In the genomic region with DNA sequence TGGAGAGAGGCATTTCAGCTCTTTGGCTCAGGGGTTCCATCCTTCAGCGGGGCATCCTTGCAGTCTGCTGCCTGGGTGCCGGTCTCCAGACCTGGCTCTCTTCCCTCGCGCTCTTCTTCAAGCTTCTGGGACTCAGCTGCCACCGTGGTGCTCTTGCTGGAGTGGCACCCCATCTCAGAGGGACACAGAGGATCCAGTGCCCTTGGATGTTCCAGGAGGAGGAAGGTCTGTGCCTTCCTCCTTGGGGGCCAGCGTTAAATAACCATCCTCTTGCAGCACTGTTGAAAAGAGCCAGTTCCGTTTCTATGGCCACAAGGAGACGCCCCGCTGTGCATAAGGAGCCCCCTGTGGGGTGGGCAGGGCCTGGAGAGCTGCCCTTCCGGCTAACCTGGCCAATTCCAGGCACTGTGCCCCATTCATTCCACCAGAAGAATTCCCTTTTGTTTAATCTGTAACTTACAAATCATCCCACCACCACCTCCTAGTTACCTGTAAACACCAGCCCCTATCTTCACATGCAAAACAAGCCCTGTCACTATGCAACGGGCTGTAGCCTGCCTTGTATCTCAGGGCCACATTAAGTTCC, we compare ENCODE assay signal across 9 cellular contexts. TPM values are rescaled to one million over a fixed set of nuclear protein-coding genes. Genes with fewer than 3 reads are reported as not detected.
A peak's percentile ranks its signal among the peaks of the same experiment; 100 is the strongest.
DNase-seq lines count a peak whose midpoint lies in the region; ATAC-seq, FAIRE-seq and TF ChIP-seq lines count a peak whose summit lies in the region.
"Had no signal": no experiment of that assay in that cellular context is flagged by ENCODE, and none has a peak within 500 bp of the region (broad histone marks: within the 10 kb centered on the region; RNA-seq: fewer than 3 reads in every experiment).

No MANE protein-coding gene starts in this region.

- TF ChIP-seq POLR2A in H54 (IDR thresholded peaks at IDR 0.05; ENCODE audit: low read depth, low read length) = no peak

- no peak for ATAC-seq in activated CD8-positive, alpha-beta memory T cell treated with anti-CD3 and anti-CD28 coated beads, Interleukin-2, amount 10 ng/mL, durations not matched to agents 7 days and 5 days

- TF ChIP-seq CTCF in Calu3 (IDR thresholded peaks at IDR 0.05; ENCODE audit: unreplicated experiment) (peak; percentile 15), VCaP (conservative IDR thresholded peaks at IDR 0.05) (no peak), left ventricle myocardium inferior (IDR thresholded peaks at IDR 0.05; ENCODE audit: borderline replicate concordance) (no peak)

- peak overlapping the region; percentile 69 for H3K4me3 Mint-ChIP-seq in Calu3 (ENCODE audit: low read depth, unreplicated experiment)
- H3K4me3 Mint-ChIP-seq in activated CD8-positive, alpha-beta memory T cell treated with anti-CD3 and anti-CD28 coated beads, Interleukin-2, amount 10 ng/mL, durations not matched to agents 7 days and 5 days = no peak overlapping the region
- no peak overlapping the region for H3K4me3 Mint-ChIP-seq in activated T-cell treated with anti-CD3 and anti-CD28 coated beads, Interleukin-2, amount 50 U/mL, for 24 hours

- no TSS peak for BruUV-seq in Calu3 (replicated peaks; lab: Mats Ljungman, UMichigan)

- no peak for FAIRE-seq in H54 (lab: Jason Lieb, UNC)
- FAIRE-seq: colon had no signal

- no peak overlapping the region for H2BK15ac ChIP-seq in neuronal stem cell (ENCODE audit: low read length)

- H3K27me3 Mint-ChIP-seq in Calu3 (ENCODE audit: unreplicated experiment) = no peaks in the 10 kb centered on the region
- H3K27me3 Mint-ChIP-seq in activated CD8-positive, alpha-beta memory T cell treated with anti-CD3 and anti-CD28 coated beads, Interleukin-2, amount 10 ng/mL, durations not matched to agents 7 days and 5 days = peaks cover 17% of the 10 kb centered on the region
- peaks cover 19% of the 10 kb centered on the region for H3K27me3 Mint-ChIP-seq in activated T-cell treated with anti-CD3 and anti-CD28 coated beads, Interleukin-2, amount 50 U/mL, for 24 hours

- H3K27ac Mint-ChIP-seq in Calu3 (ENCODE audit: unreplicated experiment) = peak overlapping the region; percentile 2
- H3K27ac Mint-ChIP-seq in activated CD8-positive, alpha-beta memory T cell treated with anti-CD3 and anti-CD28 coated beads, Interleukin-2, amount 10 ng/mL, durations not matched to agents 7 days and 5 days = no peak overlapping the region
- no peak overlapping the region for H3K27ac Mint-ChIP-seq in activated T-cell treated with anti-CD3 and anti-CD28 coated beads, Interleukin-2, amount 50 U/mL, for 24 hours

- H2AK5ac ChIP-seq in neuronal stem cell (ENCODE audit: low read depth, low read length) = peak overlapping the region; percentile 61

- peak overlapping the region; percentile 54 for H3K4me3 ChIP-seq in left ventricle myocardium inferior
- peak overlapping the region; percentile 29 to 35 for H3K4me3 ChIP-seq in neuronal stem cell (ENCODE audit: low read length in 2 of 2)

- H2BK12ac ChIP-seq in neuronal stem cell (ENCODE audit: low read length) = peak overlapping the region; percentile 64

- H3K4me1 Mint-ChIP-seq in Calu3 (ENCODE audit: low read depth, unreplicated experiment) = peaks cover 60% of the 10 kb centered on the region
- no peaks in the 10 kb centered on the region for H3K4me1 Mint-ChIP-seq in activated CD8-positive, alpha-beta memory T cell treated with anti-CD3 and anti-CD28 coated beads, Interleukin-2, amount 10 ng/mL, durations not matched to agents 7 days and 5 days
- H3K4me1 Mint-ChIP-seq in activated T-cell treated with anti-CD3 and anti-CD28 coated beads, Interleukin-2, amount 50 U/mL, for 24 hours (ENCODE audit: low read depth) = no peaks in the 10 kb centered on the region

- CTCF ChIA-PET in Calu3 (lab: Charles Lee) = interaction anchor here (0.7 to 2.2 kb wide), 4 partner anchors 11 to 239 kb away, joined by 3 to 9 read pairs (median 4); partner anchors contain the start of gene CHD9
- CTCF ChIA-PET in activated CD8-positive, alpha-beta memory T cell treated with anti-CD3 and anti-CD28 coated beads, Interleukin-2, amount 10 ng/mL, durations not matched to agents 7 days and 5 days (lab: Charles Lee) = interaction anchor here (1.2 to 1.3 kb wide), 2 partner anchors 11 to 22 kb away, joined by 3 to 5 read pairs; partner anchors contain the start of gene CHD9

- H3K9ac ChIP-seq in neuronal stem cell (ENCODE audit: low read depth, low read length, poor library complexity) = peak overlapping the region; percentile 65

- peak overlapping the region; percentile 89 for H3K18ac ChIP-seq in neuronal stem cell (ENCODE audit: low read length)

- no peak overlapping the region for H3K4ac ChIP-seq in neuronal stem cell (ENCODE audit: low read length)

- H3K79me1 ChIP-seq in neuronal stem cell (ENCODE audit: low read depth, low read length) = no peaks in the 10 kb centered on the region

- no peak overlapping the region for H3K14ac ChIP-seq in neuronal stem cell (ENCODE audit: low read length)

- H2AFZ ChIP-seq in neuronal stem cell (ENCODE audit: low read length) = peak overlapping the region; percentile 77

- H3K4me1 ChIP-seq in left ventricle myocardium inferior (peaks cover 41% of the 10 kb centered on the region), neuronal stem cell (ENCODE audit: control insufficient read depth in 2 of 2, insufficient read depth in 1 of 2, low read depth in 1 of 2, low read length in 2 of 2) (peaks cover 24 to 30% of the 10 kb centered on the region in 2 donors)

- no peak overlapping the region for H4K8ac ChIP-seq in neuronal stem cell (ENCODE audit: low read depth, low read length)

- H3K4me2 ChIP-seq in neuronal stem cell (ENCODE audit: insufficient read depth, low read length, poor library complexity, severe bottlenecking) = peak overlapping the region; percentile 80

- peaks cover 4% of the 10 kb centered on the region for H3K9me3 Mint-ChIP-seq in Calu3 (ENCODE audit: low read depth, unreplicated experiment)
- no peaks in the 10 kb centered on the region for H3K9me3 Mint-ChIP-seq in activated CD8-positive, alpha-beta memory T cell treated with anti-CD3 and anti-CD28 coated beads, Interleukin-2, amount 10 ng/mL, durations not matched to agents 7 days and 5 days (ENCODE audit: low read depth)
- H3K9me3 Mint-ChIP-seq in activated T-cell treated with anti-CD3 and anti-CD28 coated beads, Interleukin-2, amount 50 U/mL, for 24 hours = no peaks in the 10 kb centered on the region

- DNase-seq in Calu3 = peak; percentile 82
- DNase-seq in left ventricle myocardium inferior = no peak
- DNase-seq in neuronal stem cell (ENCODE audit: low spot score) = peak; percentile 56
- no peak for DNase-seq in activated CD8-positive, alpha-beta memory T cell treated with anti-CD3 and anti-CD28 coated beads, Interleukin-2, amount 10 ng/mL, durations not matched to agents 7 days and 5 days
- no peak for DNase-seq in H54 (ENCODE audit: insufficient read length, low spot score)
- no peak for DNase-seq in activated T-cell treated with anti-CD3 and anti-CD28 coated beads, Interleukin-2, amount 50 U/mL, for 24 hours
- DNase-seq in H4 (ENCODE audit: low spot score) = no peak

- H3K27ac ChIP-seq in VCaP = peak overlapping the region; percentile 72; the same call in 1 of the 2 replicates
- peak overlapping the region; percentile 91 for H3K27ac ChIP-seq in left ventricle myocardium inferior (replicated peaks)
- peak overlapping the region; percentile 42 for H3K27ac ChIP-seq in neuronal stem cell (replicated peaks; ENCODE audit: low read length)

- peak overlapping the region; percentile 45 for H2BK5ac ChIP-seq in neuronal stem cell (ENCODE audit: low read length)

- no CpG with 5 or more reads among the region's 11 CpGs for WGBS in neuronal stem cell (ENCODE audit: extremely low coverage in 2 of 2, insufficient read length in 2 of 2, insufficient replicate concordance in 1 of 2), 2 donors

- H3K9me3 ChIP-seq in left ventricle myocardium inferior (replicated peaks) (no peaks in the 10 kb centered on the region), neuronal stem cell (replicated peaks in 1 of 2; ENCODE audit: control insufficient read depth in 2 of 2, insufficient read depth in 1 of 2, low read depth in 1 of 2, low read length in 2 of 2) (peaks cover 0 to 2% of the 10 kb centered on the region in 2 donors)

- intact Hi-C loops in Calu3 (cut with micrococcal nuclease; ENCODE audit: unreplicated experiment) = no loop called here
- intact Hi-C loops in left ventricle myocardium inferior (cut with micrococcal nuclease) = no loop called here

- H4K91ac ChIP-seq in neuronal stem cell (ENCODE audit: low read depth, low read length, poor library complexity) = no peak overlapping the region

- no peak overlapping the region for H3K23ac ChIP-seq in neuronal stem cell (ENCODE audit: low read depth, low read length, poor library complexity)

- H2BK120ac ChIP-seq in neuronal stem cell (ENCODE audit: low read depth, low read length) = no peak overlapping the region

- H3K36me3 Mint-ChIP-seq in Calu3 (ENCODE audit: insufficient read depth, unreplicated experiment) = peaks cover 10% of the 10 kb centered on the region
- no peaks in the 10 kb centered on the region for H3K36me3 Mint-ChIP-seq in activated CD8-positive, alpha-beta memory T cell treated with anti-CD3 and anti-CD28 coated beads, Interleukin-2, amount 10 ng/mL, durations not matched to agents 7 days and 5 days
- H3K36me3 Mint-ChIP-seq in activated T-cell treated with anti-CD3 and anti-CD28 coated beads, Interleukin-2, amount 50 U/mL, for 24 hours (ENCODE audit: low read depth) = no peaks in the 10 kb centered on the region

- H3K27me3 ChIP-seq in left ventricle myocardium inferior (ENCODE audit: low read depth) = peaks cover 32% of the 10 kb centered on the region
- no peaks in the 10 kb centered on the region for H3K27me3 ChIP-seq in neuronal stem cell (ENCODE audit: control insufficient read depth in 3 of 3, insufficient read depth in 3 of 3, low read depth in 1 of 3, low read length in 3 of 3)

- H3K36me3 ChIP-seq in left ventricle myocardium inferior (no peaks in the 10 kb centered on the region), neuronal stem cell (replicated peaks in 1 of 2; ENCODE audit: control insufficient read depth in 2 of 2, insufficient read depth in 2 of 2, low read length in 2 of 2) (no peaks in the 10 kb centered on the region)

RNA-seq across cellular contexts. Expression of gene CHD9NB, which starts 8.6 kb away (rescaled TPM):
- total RNA-seq in Calu3 (2022) (5.9 and 6.4 TPM in 2 replicates), left ventricle myocardium inferior (0.77 TPM)
- 4.2 TPM for polyA plus RNA-seq in neuronal stem cell (2013, experiment 1 of 2)
- 4.1 TPM for polyA plus RNA-seq in neuronal stem cell (2013, experiment 2 of 2)
- under 1 TPM; 0.52 to 0.79 TPM for total RNA-seq in activated CD8-positive, alpha-beta memory T cell treated with anti-CD3 and anti-CD28 coated beads, Interleukin-2, amount 10 ng/mL, durations not matched to agents 7 days and 5 days
- total RNA-seq in H4 (2014; rRNA removed; shearing (Covaris generic)) = 0.72 and 1.6 TPM in 2 replicates

RNA-seq across cellular contexts. Expression of gene CHD9, which starts 10.7 kb away (rescaled TPM):
- total RNA-seq in Calu3 (2022) (61.8 and 69.5 TPM in 2 replicates), left ventricle myocardium inferior (38.9 TPM)
- polyA plus RNA-seq in neuronal stem cell (2013, experiment 1 of 2) = 40.5 TPM
- 38.6 TPM for polyA plus RNA-seq in neuronal stem cell (2013, experiment 2 of 2)
- total RNA-seq in activated CD8-positive, alpha-beta memory T cell treated with anti-CD3 and anti-CD28 coated beads, Interleukin-2, amount 10 ng/mL, durations not matched to agents 7 days and 5 days = 10 to 100 TPM; 23.7 to 32.7 TPM
- total RNA-seq in H4 (2014; rRNA removed; shearing (Covaris generic)) = 12.1 and 15.8 TPM in 2 replicates

Comparison
In these comparisons a context has a peak if more than half of its experiments do, and no peak if none do; other contexts are left out.
1. DNase-seq: peak in Calu3 (single experiment) and neuronal stem cell (single experiment); none in left ventricle myocardium inferior (single experiment), activated CD8-positive, alpha-beta memory T cell treated with anti-CD3 and anti-CD28 coated beads, Interleukin-2, amount 10 ng/mL, durations not matched to agents 7 days and 5 days (single experiment), H54 (single experiment), activated T-cell treated with anti-CD3 and anti-CD28 coated beads, Interleukin-2, amount 50 U/mL, for 24 hours (single experiment) and H4 (single experiment).
2. Peak in every context shown above with its lines, with median percentiles within 50 percentile points of each other: H3K27ac ChIP-seq.